In genomic region chr12:120228291-120229070, GRCh38 we compare ENCODE assay signal across 8 cellular contexts. TPM values are rescaled to one million over a fixed set of nuclear protein-coding genes. Genes with fewer than 3 reads are reported as not detected.
A peak's percentile ranks its signal among the peaks of the same experiment; 100 is the strongest.
DNase-seq lines count a peak whose midpoint lies in the region; ATAC-seq and TF ChIP-seq lines count a peak whose summit lies in the region.

No MANE protein-coding gene starts in this region.

- H3K27ac ChIP-seq in coronary artery: peak overlapping the region in 1 of 2 donors; percentile 59

- peak overlapping the region; percentile 42 for H3K4me3 ChIP-seq in coronary artery

- H3K27ac Mint-ChIP-seq in activated CD4-positive, alpha-beta T cell treated with anti-CD3 and anti-CD28 coated beads, Interleukin-2, amount 10 ng/mL, durations not matched to agents 7 days and 5 days: peak overlapping the region; percentile 86

- CTCF ChIA-PET in activated CD4-positive, alpha-beta T cell treated with anti-CD3 and anti-CD28 coated beads, Interleukin-2, amount 10 ng/mL, durations not matched to agents 7 days and 5 days (lab: Charles Lee): interaction anchor here (0.6 to 16.2 kb wide), 30 partner anchors 9 to 973 kb away, joined by 3 to 546 read pairs (median 6); partner anchors contain the start of genes PXN, RAB35, RNU4-1 and RNU4-2

- H3K9me3 Mint-ChIP-seq in activated CD4-positive, alpha-beta T cell treated with anti-CD3 and anti-CD28 coated beads, Interleukin-2, amount 10 ng/mL, durations not matched to agents 7 days and 5 days: no peaks in the 10 kb centered on the region

- H3K27me3 Mint-ChIP-seq in activated CD4-positive, alpha-beta T cell treated with anti-CD3 and anti-CD28 coated beads, Interleukin-2, amount 10 ng/mL, durations not matched to agents 7 days and 5 days: no peaks in the 10 kb centered on the region

- H3K4me1 Mint-ChIP-seq in activated CD4-positive, alpha-beta T cell treated with anti-CD3 and anti-CD28 coated beads, Interleukin-2, amount 10 ng/mL, durations not matched to agents 7 days and 5 days: peaks cover 86% of the 10 kb centered on the region

- H3K36me3 Mint-ChIP-seq in activated CD4-positive, alpha-beta T cell treated with anti-CD3 and anti-CD28 coated beads, Interleukin-2, amount 10 ng/mL, durations not matched to agents 7 days and 5 days (ENCODE audit: low read depth): peaks cover 20% of the 10 kb centered on the region

- POLR2A ChIA-PET in activated CD4-positive, alpha-beta T cell treated with anti-CD3 and anti-CD28 coated beads, Interleukin-2, amount 10 ng/mL, durations not matched to agents 7 days and 5 days (lab: Charles Lee): interaction anchor here (0.6 to 3.7 kb wide), 4 partner anchors 27 to 63 kb away, joined by 3 to 24 read pairs (median 4); partner anchors contain the start of genes PXN and RNU4-2

- TF ChIP-seq CTCF in coronary artery (IDR thresholded peaks at IDR 0.05): peak; percentile 87

- H3K4me3 Mint-ChIP-seq in activated CD4-positive, alpha-beta T cell treated with anti-CD3 and anti-CD28 coated beads, Interleukin-2, amount 10 ng/mL, durations not matched to agents 7 days and 5 days: peak overlapping the region; percentile 53

- peak; percentile 68 for ATAC-seq in HG03354 (IDR thresholded peaks at IDR 0.05; ENCODE audit: poor library complexity, severe bottlenecking, unreplicated experiment)

- DNase-seq in SIG-M5 treated with dmso at 0.1 percent for 504 hours (lab: John Stamatoyannopoulos, UW; ENCODE audit: unreplicated experiment): peak; percentile 80
- DNase-seq in SIG-M5 (lab: John Stamatoyannopoulos, UW): no peak
- DNase-seq in NCI-H524 (lab: John Stamatoyannopoulos, UW): peak; percentile 44 to 84
- peak; percentile 93 for DNase-seq in activated CD4-positive, alpha-beta T cell treated with anti-CD3 and anti-CD28 coated beads, Interleukin-2, amount 10 ng/mL, durations not matched to agents 7 days and 5 days
- peak; percentile 81 for DNase-seq in coronary artery (ENCODE audit: low spot score)
- DNase-seq in left kidney (ENCODE audit: low read depth, low spot score): peak; percentile 95
- DNase-seq in stimulated activated CD4-positive, alpha-beta T cell treated with anti-CD3 and anti-CD28 coated beads, Interleukin-2, amount 100 ng/mL, for 24 hours: peak; percentile 94

RNA-seq across cellular contexts. Expression of gene RPLP0, which starts 27.6 kb away (rescaled TPM):
- total RNA-seq in activated CD4-positive, alpha-beta T cell treated with anti-CD3 and anti-CD28 coated beads, Interleukin-2, amount 10 ng/mL, durations not matched to agents 7 days and 5 days: 1,000 to 10,000 TPM; 1,972 to 2,164 TPM

RNA-seq across cellular contexts. Expression of gene GCN1, which starts 34.0 kb away (rescaled TPM):
- total RNA-seq in activated CD4-positive, alpha-beta T cell treated with anti-CD3 and anti-CD28 coated beads, Interleukin-2, amount 10 ng/mL, durations not matched to agents 7 days and 5 days: 10 to 100 TPM; 90.2 to 95.5 TPM

RNA-seq across cellular contexts. Expression of gene PXN, which starts 37.0 kb away (rescaled TPM):
- 100 to 1,000 TPM; 201 to 236 TPM for total RNA-seq in activated CD4-positive, alpha-beta T cell treated with anti-CD3 and anti-CD28 coated beads, Interleukin-2, amount 10 ng/mL, durations not matched to agents 7 days and 5 days
